Comparison of ENCODE assay signal across 9 cellular contexts in genomic region chr11:3703383-3703782, GRCh38. TPM values are rescaled to one million over a fixed set of nuclear protein-coding genes. Genes with fewer than 3 reads are reported as not detected.
"Had no signal": no experiment of that assay in that cellular context is flagged by ENCODE, and none has a peak within 500 bp of the region (broad histone marks: within the 10 kb centered on the region; RNA-seq: fewer than 3 reads in every experiment).

No MANE protein-coding gene starts in this region.

- H3K4me3 Mint-ChIP-seq: GM23338, H9, IgD-negative memory B cell had no signal

- FAIRE-seq: H1, H54, HTR-8/SVneo had no signal

- H3K9me3 Mint-ChIP-seq: GM23338, H9, IgD-negative memory B cell had no signal

- ATAC-seq: GM23338 had no signal

- H3K27ac Mint-ChIP-seq: GM23338, IgD-negative memory B cell had no signal

- H3K4me1 Mint-ChIP-seq: GM23338, H9 had no signal

- H3K4me3 ChIP-seq: GM23338 had no signal

- DNase-seq: H9, HCEC 1CT, KBM-7 had no signal

- H3K27me3 Mint-ChIP-seq: IgD-negative memory B cell had no signal

RNA-seq across cellular contexts. Expression of gene ART1, which starts 58.5 kb away (rescaled TPM):
- total RNA-seq: GM23338, H1, H9, HT-29 had no signal
- polyA plus RNA-seq: GM23338, H1, IgD-negative memory B cell had no signal
